8 cellular contexts compared by ENCODE assay signal in the genomic region with DNA sequence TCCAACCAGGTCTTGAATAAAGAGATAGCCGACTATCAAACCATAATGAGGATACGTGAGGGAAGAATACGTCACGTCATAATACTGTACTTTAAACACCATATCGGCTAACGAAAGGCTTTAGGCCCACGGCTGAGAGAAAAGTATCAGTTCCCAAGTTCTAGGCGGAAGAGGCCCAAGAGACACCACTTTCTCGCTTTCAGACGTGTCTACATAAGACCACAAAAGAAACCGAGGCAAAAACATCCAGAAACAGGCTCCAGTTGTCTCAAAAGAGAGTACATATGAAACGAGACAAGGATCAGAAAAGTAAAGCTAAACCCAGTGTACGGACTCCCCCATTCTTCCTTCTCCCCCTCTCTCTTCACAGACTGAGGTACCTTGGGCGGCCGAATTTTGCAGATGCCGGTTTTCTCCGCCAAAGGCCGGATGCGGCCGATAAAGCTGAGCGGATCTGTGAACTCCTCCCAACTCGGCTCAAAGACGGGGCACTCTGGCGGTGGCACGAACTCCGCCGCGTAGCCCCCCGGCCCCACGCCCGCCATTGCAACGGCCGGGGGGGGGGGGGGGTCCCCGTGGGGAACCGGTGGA. TPM values are rescaled to one million over a fixed set of nuclear protein-coding genes. Genes with fewer than 3 reads are reported as not detected.
A peak's percentile ranks its signal among the peaks of the same experiment; 100 is the strongest.
DNase-seq lines count a peak whose midpoint lies in the region; ATAC-seq and TF ChIP-seq lines count a peak whose summit lies in the region.

No MANE protein-coding gene starts in this region.

- H3K9ac ChIP-seq in parathyroid adenoma = peak overlapping the region; percentile 73

- DNase-seq in ACHN (peak; percentile 50), foreskin keratinocyte (peak; percentile 21 to 33), posterior vena cava (ENCODE audit: low spot score) (no peak)
- peak; percentile 6 to 23 (median 10) for DNase-seq in activated CD8-positive, alpha-beta memory T cell treated with anti-CD3 and anti-CD28 coated beads for 48 hours (ENCODE audit: low read depth in 2 of 3, low spot score in 2 of 3)

- H3K4me1 ChIP-seq in foreskin keratinocyte = peaks cover 12% of the 10 kb centered on the region
- peaks cover 7% of the 10 kb centered on the region for H3K4me1 ChIP-seq in parathyroid adenoma

- peak overlapping the region; percentile 68 for H3K4me2 ChIP-seq in parathyroid adenoma (ENCODE audit: low read length)

- peak overlapping the region; percentile 94 for H3K4me3 ChIP-seq in parathyroid adenoma (ENCODE audit: low read depth, low read length)

- peak overlapping the region; percentile 99 for H2AFZ ChIP-seq in parathyroid adenoma

- intact Hi-C loops in posterior vena cava (cut with DNase I) = no loop called here

- ATAC-seq in GM19372 (IDR thresholded peaks at IDR 0.05; ENCODE audit: low read depth, unreplicated experiment) = peak; percentile 19
- peak; percentile 19 for ATAC-seq in HG03521 (IDR thresholded peaks at IDR 0.05; ENCODE audit: unreplicated experiment)
- ATAC-seq in foreskin keratinocyte = peak; percentile 50
- no peak for ATAC-seq in GM18858 (IDR thresholded peaks at IDR 0.05; ENCODE audit: unreplicated experiment)

- no peaks in the 10 kb centered on the region for H3K9me3 ChIP-seq in parathyroid adenoma (ENCODE audit: control insufficient read depth, low read length)

- H3K27me3 ChIP-seq in foreskin keratinocyte (no peaks in the 10 kb centered on the region), parathyroid adenoma (ENCODE audit: control insufficient read depth, insufficient read depth, low read length) (no peaks in the 10 kb centered on the region)

- TF ChIP-seq CTCF in foreskin keratinocyte (conservative IDR thresholded peaks at IDR 0.05) = no peak
- no peak for TF ChIP-seq CTCF in parathyroid adenoma (IDR thresholded peaks at IDR 0.05)

- H3K36me3 ChIP-seq in parathyroid adenoma (ENCODE audit: control insufficient read depth, insufficient read depth, low read length) = no peaks in the 10 kb centered on the region

- in situ Hi-C loops in ACHN (cut with HindIII; ENCODE audit: low pct_ligation_motif_present, low pct_unique_long_range_greater_than_20kb, low sequenced_read_pairs) = no loop called here

- peaks cover 34% of the 10 kb centered on the region for H3K79me2 ChIP-seq in parathyroid adenoma

- H3K27ac ChIP-seq in foreskin keratinocyte (peak overlapping the region; percentile 92), parathyroid adenoma (peak overlapping the region; percentile 97)

RNA-seq across cellular contexts. Expression of gene KDM5A, which starts 0.5 kb away (rescaled TPM):
- total RNA-seq in foreskin keratinocyte = 21.6 and 26.0 TPM in 2 replicates
- 4.0 and 4.3 TPM in 2 replicates for polyA plus RNA-seq in foreskin keratinocyte
- 10 to 100 TPM; 48.1 to 50.1 TPM for total RNA-seq in posterior vena cava

RNA-seq across cellular contexts. Expression of gene CCDC77, which starts 12.8 kb away (rescaled TPM):
- 10.3 and 13.3 TPM in 2 replicates for total RNA-seq in foreskin keratinocyte
- 6.4 and 7.9 TPM in 2 replicates for polyA plus RNA-seq in foreskin keratinocyte
- 1 to 10 TPM; 4.8 to 4.9 TPM for total RNA-seq in posterior vena cava
